Comparison of ENCODE assay signal across 8 cellular contexts in the genomic region with DNA sequence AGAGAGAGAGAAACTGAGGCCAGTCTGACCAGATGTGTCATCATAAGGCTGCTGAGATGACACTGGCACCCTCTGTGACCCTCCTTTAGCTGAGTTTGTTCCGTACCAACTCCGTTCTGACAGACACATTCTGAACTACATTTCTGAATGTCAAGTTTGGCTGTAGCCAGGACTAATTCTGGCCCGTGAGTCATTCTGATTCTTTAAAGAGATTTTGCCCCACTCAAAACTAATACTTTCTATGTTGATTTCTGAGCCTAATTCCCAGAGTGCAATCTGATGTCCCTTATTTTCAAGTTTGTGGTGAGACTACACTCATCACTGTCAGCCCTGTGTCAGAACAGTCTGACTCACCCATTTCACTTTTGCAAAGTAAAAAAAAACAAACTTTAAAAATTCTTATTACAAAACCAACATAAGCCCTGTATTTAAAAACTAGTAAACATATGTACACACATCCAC.
A peak's percentile ranks its signal among the peaks of the same experiment; 100 is the strongest.
DNase-seq lines count a peak whose midpoint lies in the region; ATAC-seq and TF ChIP-seq lines count a peak whose summit lies in the region.

No MANE protein-coding gene starts in this region.

- H3K4me1 ChIP-seq in Panc1 (ENCODE audit: control insufficient read depth, insufficient read depth, low read length) (no peaks in the 10 kb centered on the region; the same call in none of the 2 replicates), mesenchymal stem cell (ENCODE audit: control insufficient read depth, insufficient read depth, low read depth, low read length) (peaks cover 14% of the 10 kb centered on the region), prostate gland (replicated peaks) (no peaks in the 10 kb centered on the region)

- POLR2A ChIA-PET in Panc1 (lab: Charles Lee), result no interaction called here

- H2BK12ac ChIP-seq in mesenchymal stem cell (ENCODE audit: low read length in 2 of 2), result peak overlapping the region in 1 of 2 experiments; percentile 96

- no peak overlapping the region for H3K23ac ChIP-seq in mesenchymal stem cell (ENCODE audit: low read length in 2 of 2)

- CTCF ChIA-PET in Panc1 (lab: Charles Lee), result no interaction called here

- no peak overlapping the region for H2AK5ac ChIP-seq in mesenchymal stem cell (ENCODE audit: low read length, severe bottlenecking)

- no peak overlapping the region for H3K14ac ChIP-seq in mesenchymal stem cell (ENCODE audit: low read length in 2 of 2)

- no peak overlapping the region for H2BK5ac ChIP-seq in mesenchymal stem cell (ENCODE audit: low read depth, low read length, poor library complexity, severe bottlenecking)

- no peak overlapping the region for H3K4me2 ChIP-seq in mesenchymal stem cell (ENCODE audit: low read length, poor library complexity, severe bottlenecking)

- 0% methylated on average over 3 of the region's 3 CpGs for WGBS in mesenchymal stem cell
- 75% methylated on average over 3 of the region's 3 CpGs for WGBS in prostate gland

- no peaks in the 10 kb centered on the region for H3K79me1 ChIP-seq in mesenchymal stem cell (replicated peaks; ENCODE audit: low read length, poor library complexity, severe bottlenecking)

- no peak overlapping the region for H3K27ac ChIP-seq in Panc1 (ENCODE audit: low read length)
- H3K27ac ChIP-seq in mesenchymal stem cell (ENCODE audit: low read length, poor library complexity, severe bottlenecking), result peak overlapping the region; percentile 11
- H3K27ac ChIP-seq in prostate gland, result no peak overlapping the region

- H2BK15ac ChIP-seq in mesenchymal stem cell (ENCODE audit: low read depth, poor library complexity, severe bottlenecking), result no peak overlapping the region

- peak overlapping the region; percentile 90 for H4K8ac ChIP-seq in mesenchymal stem cell (ENCODE audit: low read length)

- H3K9ac ChIP-seq in mesenchymal stem cell (ENCODE audit: low read length), result peak overlapping the region; percentile 82

- peak overlapping the region; percentile 73 to 91 for H3K4ac ChIP-seq in mesenchymal stem cell (ENCODE audit: low read depth in 1 of 2, low read length in 2 of 2)

- peak; percentile 67 for ATAC-seq in GM18861 (IDR thresholded peaks at IDR 0.05; ENCODE audit: unreplicated experiment)
- peak; percentile 71 for ATAC-seq in HG02678 (IDR thresholded peaks at IDR 0.05; ENCODE audit: unreplicated experiment)
- peak; percentile 77 for ATAC-seq in Panc1

- in situ Hi-C loops in Panc1 (cut with HindIII; ENCODE audit: low pct_unique_long_range_greater_than_20kb, low sequenced_read_pairs), result no loop called here

- intact Hi-C loops in Panc1 (cut with micrococcal nuclease; ENCODE audit: unreplicated experiment), result no loop called here
- intact Hi-C loops in prostate gland (cut with DNase I), result no loop called here

- no peak for TF ChIP-seq CTCF in Panc1 (IDR thresholded peaks at IDR 0.05)
- no peak for TF ChIP-seq CTCF in prostate gland (IDR thresholded peaks at IDR 0.05)

- peak overlapping the region; percentile 82 for H2BK120ac ChIP-seq in mesenchymal stem cell (ENCODE audit: low read depth, low read length)

- no peaks in the 10 kb centered on the region for H3K9me3 ChIP-seq in Panc1 (ENCODE audit: control insufficient read depth, insufficient read depth, low read depth, low read length)
- H3K9me3 ChIP-seq in mesenchymal stem cell (ENCODE audit: control insufficient read depth, low read length), result no peaks in the 10 kb centered on the region
- H3K9me3 ChIP-seq in prostate gland, result no peaks in the 10 kb centered on the region

- H3K27me3 ChIP-seq in Panc1 (ENCODE audit: control insufficient read depth, insufficient read depth, low read length) (no peaks in the 10 kb centered on the region), mesenchymal stem cell (ENCODE audit: control insufficient read depth in 1 of 2, insufficient read depth in 1 of 2, low read length in 2 of 2) (no peaks in the 10 kb centered on the region), prostate gland (replicated peaks; ENCODE audit: insufficient read depth) (no peaks in the 10 kb centered on the region)

- H4K91ac ChIP-seq in mesenchymal stem cell (ENCODE audit: low read length), result peak overlapping the region; percentile 96

- H3K36me3 ChIP-seq in Panc1 (ENCODE audit: control insufficient read depth, insufficient read depth, low read length) (no peaks in the 10 kb centered on the region), mesenchymal stem cell (ENCODE audit: control insufficient read depth in 1 of 2, insufficient read depth in 2 of 2, low read depth in 1 of 2, low read length in 2 of 2) (no peaks in the 10 kb centered on the region), prostate gland (no peaks in the 10 kb centered on the region)

- H3K4me3 ChIP-seq in Panc1 (ENCODE audit: low read depth in 2 of 2, low read length in 2 of 2) (no peak overlapping the region), mesenchymal stem cell (ENCODE audit: insufficient read depth in 1 of 2, low read depth in 1 of 2, low read length in 2 of 2) (peak overlapping the region in 1 of 2 experiments; percentile 36), prostate gland (no peak overlapping the region)

- DNase-seq in Panc1 (ENCODE audit: low read depth, low spot score), result no peak
- peak; percentile 91 for DNase-seq in mesenchymal stem cell
- DNase-seq in prostate gland (ENCODE audit: low spot score), result no peak
- DNase-seq in amygdala (lab: John Stamatoyannopoulos, UW), result no peak
- DNase-seq in hypothalamus (lab: John Stamatoyannopoulos, UW), result no peak
- DNase-seq in GOT3 (lab: John Stamatoyannopoulos, UW), result no peak

- H3K18ac ChIP-seq in mesenchymal stem cell (ENCODE audit: low read depth in 1 of 2, low read length in 2 of 2), result peak overlapping the region; percentile 65 to 98

- no peak overlapping the region for H2AFZ ChIP-seq in mesenchymal stem cell (ENCODE audit: low read depth, low read length)

- BruUV-seq in Panc1 (replicated peaks; lab: Mats Ljungman, UMichigan), result no TSS peak

- no peak for TF ChIP-seq POLR2A in prostate gland (IDR thresholded peaks at IDR 0.05)
